Comparison of ENCODE assay signal across 2 cellular contexts in genomic region chr21:38914531-38915385, GRCh38.
TF ChIP-seq lines count a peak whose summit lies in the region.

No MANE protein-coding gene starts in this region.

TF ChIP-seq in SK-N-SH treated with all-trans-retinoic acid at 6 μM for 48 hours, 23 proteins besides CTCF, POLR2A, EP300 and RAD21 (continued from another document):
- TF ChIP-seq, protein P1, sequence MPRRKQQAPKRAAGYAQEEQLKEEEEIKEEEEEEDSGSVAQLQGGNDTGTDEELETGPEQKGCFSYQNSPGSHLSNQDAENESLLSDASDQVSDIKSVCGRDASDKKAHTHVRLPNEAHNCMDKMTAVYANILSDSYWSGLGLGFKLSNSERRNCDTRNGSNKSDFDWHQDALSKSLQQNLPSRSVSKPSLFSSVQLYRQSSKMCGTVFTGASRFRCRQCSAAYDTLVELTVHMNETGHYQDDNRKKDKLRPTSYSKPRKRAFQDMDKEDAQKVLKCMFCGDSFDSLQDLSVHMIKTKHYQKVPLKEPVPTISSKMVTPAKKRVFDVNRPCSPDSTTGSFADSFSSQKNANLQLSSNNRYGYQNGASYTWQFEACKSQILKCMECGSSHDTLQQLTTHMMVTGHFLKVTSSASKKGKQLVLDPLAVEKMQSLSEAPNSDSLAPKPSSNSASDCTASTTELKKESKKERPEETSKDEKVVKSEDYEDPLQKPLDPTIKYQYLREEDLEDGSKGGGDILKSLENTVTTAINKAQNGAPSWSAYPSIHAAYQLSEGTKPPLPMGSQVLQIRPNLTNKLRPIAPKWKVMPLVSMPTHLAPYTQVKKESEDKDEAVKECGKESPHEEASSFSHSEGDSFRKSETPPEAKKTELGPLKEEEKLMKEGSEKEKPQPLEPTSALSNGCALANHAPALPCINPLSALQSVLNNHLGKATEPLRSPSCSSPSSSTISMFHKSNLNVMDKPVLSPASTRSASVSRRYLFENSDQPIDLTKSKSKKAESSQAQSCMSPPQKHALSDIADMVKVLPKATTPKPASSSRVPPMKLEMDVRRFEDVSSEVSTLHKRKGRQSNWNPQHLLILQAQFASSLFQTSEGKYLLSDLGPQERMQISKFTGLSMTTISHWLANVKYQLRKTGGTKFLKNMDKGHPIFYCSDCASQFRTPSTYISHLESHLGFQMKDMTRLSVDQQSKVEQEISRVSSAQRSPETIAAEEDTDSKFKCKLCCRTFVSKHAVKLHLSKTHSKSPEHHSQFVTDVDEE (CRISPR knock-in tag; IDR thresholded peaks at IDR 0.05), result no peak
- no peak for TF ChIP-seq ZFP30 (CRISPR knock-in tag; IDR thresholded peaks at IDR 0.05)
- TF ChIP-seq, protein P2, sequence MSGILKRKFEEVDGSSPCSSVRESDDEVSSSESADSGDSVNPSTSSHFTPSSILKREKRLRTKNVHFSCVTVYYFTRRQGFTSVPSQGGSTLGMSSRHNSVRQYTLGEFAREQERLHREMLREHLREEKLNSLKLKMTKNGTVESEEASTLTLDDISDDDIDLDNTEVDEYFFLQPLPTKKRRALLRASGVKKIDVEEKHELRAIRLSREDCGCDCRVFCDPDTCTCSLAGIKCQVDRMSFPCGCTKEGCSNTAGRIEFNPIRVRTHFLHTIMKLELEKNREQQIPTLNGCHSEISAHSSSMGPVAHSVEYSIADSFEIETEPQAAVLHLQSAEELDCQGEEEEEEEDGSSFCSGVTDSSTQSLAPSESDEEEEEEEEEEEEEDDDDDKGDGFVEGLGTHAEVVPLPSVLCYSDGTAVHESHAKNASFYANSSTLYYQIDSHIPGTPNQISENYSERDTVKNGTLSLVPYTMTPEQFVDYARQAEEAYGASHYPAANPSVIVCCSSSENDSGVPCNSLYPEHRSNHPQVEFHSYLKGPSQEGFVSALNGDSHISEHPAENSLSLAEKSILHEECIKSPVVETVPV (CRISPR knock-in tag; IDR thresholded peaks at IDR 0.05), result no peak
- TF ChIP-seq ESRRG (CRISPR knock-in tag; IDR thresholded peaks at IDR 0.05), result no peak
- TF ChIP-seq ZC3H10 (CRISPR knock-in tag; IDR thresholded peaks at IDR 0.05), result no peak
- TF ChIP-seq ZNF565 (CRISPR knock-in tag; conservative IDR thresholded peaks at IDR 0.05; ENCODE audit: low read depth), result no peak
TF ChIP-seq in SK-N-SH treated with all-trans-retinoic acid at 6 μM for 48 hours: peak in this region for 0.

TF ChIP-seq in SK-N-SH, 30 proteins besides CTCF, POLR2A, EP300 and RAD21 (continued from another document):
- no peak for TF ChIP-seq TAF1 (IDR thresholded peaks at IDR 0.05; ENCODE audit: borderline replicate concordance, low read depth, low read length)
- no peak for TF ChIP-seq RXRA (IDR thresholded peaks at IDR 0.05; ENCODE audit: borderline replicate concordance, low read depth)
- TF ChIP-seq NRF1 (IDR thresholded peaks at IDR 0.05; ENCODE audit: low read depth, low read length), result no peak
